ENCODE assay signal across 1 cellular context in genomic region chr16:11273721-11274324, GRCh38.
TF ChIP-seq lines count a peak whose summit lies in the region.

No MANE protein-coding gene starts in this region.

TF ChIP-seq in HepG2, 621 proteins besides CTCF, POLR2A, EP300 and RAD21 (continued from another document and continues in another):
- TF ChIP-seq ZNF609 (CRISPR knock-in tag; IDR thresholded peaks at IDR 0.05; ENCODE audit: borderline replicate concordance): peak; percentile 47; the same call in 1 of the 2 replicates
- TF ChIP-seq CREB3 (CRISPR knock-in tag; IDR thresholded peaks at IDR 0.05): 0 out of 2 replicates have a peak, but pooled peaks have one; percentile 39
- TF ChIP-seq YEATS2 (CRISPR knock-in tag; IDR thresholded peaks at IDR 0.05; ENCODE audit: borderline replicate concordance): no peak
- TF ChIP-seq NCOR1 (IDR thresholded peaks at IDR 0.05; ENCODE audit: borderline replicate concordance, low read length): peak; percentile 26; the same call in 1 of the 2 replicates
- TF ChIP-seq MLX (CRISPR knock-in tag; IDR thresholded peaks at IDR 0.05): no peak
- TF ChIP-seq KDM6A (CRISPR knock-in tag; IDR thresholded peaks at IDR 0.05; ENCODE audit: low read depth): peak; percentile 20; the same call in 1 of the 2 replicates
- TF ChIP-seq HOXA3 (CRISPR knock-in tag; IDR thresholded peaks at IDR 0.05): peak; percentile 55
- TF ChIP-seq EEA1 (CRISPR knock-in tag; IDR thresholded peaks at IDR 0.05; ENCODE audit: borderline replicate concordance): 0 out of 2 replicates have a peak, but pooled peaks have one; percentile 39
- peak; percentile 49; the same call in 1 of the 2 replicates for TF ChIP-seq FOXP4 (CRISPR knock-in tag; IDR thresholded peaks at IDR 0.05)
- no peak for TF ChIP-seq MEIS2 (CRISPR knock-in tag; IDR thresholded peaks at IDR 0.05)
- peak; percentile 26; the same call in 1 of the 2 replicates for TF ChIP-seq SAFB2 (CRISPR knock-in tag; IDR thresholded peaks at IDR 0.05; ENCODE audit: borderline replicate concordance, low read depth)
- TF ChIP-seq ATF5 (CRISPR knock-in tag; IDR thresholded peaks at IDR 0.05; ENCODE audit: low read depth): 0 out of 2 replicates have a peak, but pooled peaks have one; percentile 37
- 0 out of 2 replicates have a peak, but pooled peaks have one; percentile 71 for TF ChIP-seq ZNF142 (CRISPR knock-in tag; IDR thresholded peaks at IDR 0.05)
- TF ChIP-seq ZSCAN29 (CRISPR knock-in tag; conservative IDR thresholded peaks at IDR 0.05): peak; percentile 73; the same call in 1 of the 2 replicates
- TF ChIP-seq HOXD1 (CRISPR knock-in tag; IDR thresholded peaks at IDR 0.05): peak; percentile 69; the same call in 1 of the 2 replicates
- TF ChIP-seq ZMYM4 (CRISPR knock-in tag; IDR thresholded peaks at IDR 0.05): peak; percentile 43; the same call in 1 of the 2 replicates
- no peak for TF ChIP-seq CSRNP2 (CRISPR knock-in tag; conservative IDR thresholded peaks at IDR 0.05; ENCODE audit: low read depth)
- TF ChIP-seq TOPORS (CRISPR knock-in tag; IDR thresholded peaks at IDR 0.05): no peak
- TF ChIP-seq FOXA3 (CRISPR knock-in tag; IDR thresholded peaks at IDR 0.05): peak; percentile 70
- no peak for TF ChIP-seq ARHGAP35 (CRISPR knock-in tag; IDR thresholded peaks at IDR 0.05; ENCODE audit: borderline replicate concordance)
- TF ChIP-seq KDM5B (CRISPR knock-in tag; IDR thresholded peaks at IDR 0.05; ENCODE audit: borderline replicate concordance): no peak
- TF ChIP-seq RARA (CRISPR knock-in tag; IDR thresholded peaks at IDR 0.05): 0 out of 2 replicates have a peak, but pooled peaks have one; percentile 31
- TF ChIP-seq MIER2 (CRISPR knock-in tag; IDR thresholded peaks at IDR 0.05): peak; percentile 47; the same call in 1 of the 2 replicates
- peak; percentile 37; the same call in 1 of the 2 replicates for TF ChIP-seq ZNF350 (CRISPR knock-in tag; IDR thresholded peaks at IDR 0.05; ENCODE audit: borderline replicate concordance, low read depth)
- no peak; the same call in 1 of the 2 replicates for TF ChIP-seq ZNF34 (CRISPR knock-in tag; IDR thresholded peaks at IDR 0.05; ENCODE audit: borderline replicate concordance)
- TF ChIP-seq IKZF5 (CRISPR knock-in tag; IDR thresholded peaks at IDR 0.05): peak; percentile 22; the same call in 1 of the 2 replicates
- TF ChIP-seq ZSCAN31 (CRISPR knock-in tag; IDR thresholded peaks at IDR 0.05; ENCODE audit: low read depth): 0 out of 2 replicates have a peak, but pooled peaks have one; percentile 32
- 0 out of 2 replicates have a peak, but pooled peaks have one; percentile 23 for TF ChIP-seq KDM4B (CRISPR knock-in tag; IDR thresholded peaks at IDR 0.05)
- peak; percentile 42 for TF ChIP-seq RXRB (CRISPR knock-in tag; IDR thresholded peaks at IDR 0.05; ENCODE audit: borderline replicate concordance)
- no peak for TF ChIP-seq GRHL1 (CRISPR knock-in tag; conservative IDR thresholded peaks at IDR 0.05)
- TF ChIP-seq PREB (CRISPR knock-in tag; IDR thresholded peaks at IDR 0.05): no peak
- no peak for TF ChIP-seq MZF1 (CRISPR knock-in tag; IDR thresholded peaks at IDR 0.05; ENCODE audit: borderline replicate concordance)
- TF ChIP-seq PHB2 (IDR thresholded peaks at IDR 0.05; ENCODE audit: partially characterized antibody): no peak
- TF ChIP-seq ZNF143 (CRISPR knock-in tag; IDR thresholded peaks at IDR 0.05): 0 out of 2 replicates have a peak, but pooled peaks have one; percentile 35
- TF ChIP-seq FOXO1 (CRISPR knock-in tag; IDR thresholded peaks at IDR 0.05): 0 out of 2 replicates have a peak, but pooled peaks have one; percentile 13
- peak; percentile 67; the same call in 1 of the 2 replicates for TF ChIP-seq ZFY (CRISPR knock-in tag; IDR thresholded peaks at IDR 0.05)
